In genomic region chr17:43324205-43324893, GRCh38 we compare ENCODE assay signal across 13 cellular contexts.
DNase-seq lines count a peak whose midpoint lies in the region; ATAC-seq and TF ChIP-seq lines count a peak whose summit lies in the region.
"Had no signal": no experiment of that assay in that cellular context is flagged by ENCODE, and none has a peak within 500 bp of the region (broad histone marks: within the 10 kb centered on the region; RNA-seq: fewer than 3 reads in every experiment).

No MANE protein-coding gene starts in this region.

- H3K27ac ChIP-seq in left lung, result no peak overlapping the region
- H3K27ac ChIP-seq: KMS-11 had no signal

- H3K4me1 ChIP-seq in skeletal muscle satellite cell (ENCODE audit: control insufficient read depth, insufficient read depth, low read length), result peaks cover 23% of the 10 kb centered on the region
- H3K4me1 ChIP-seq in left lung, result no peaks in the 10 kb centered on the region

- DNase-seq in NCI-H82 (lab: John Stamatoyannopoulos, UW) (peak; percentile 49), NCI-H82 treated with DMSO at 0.1 percent for 48 hours (lab: John Stamatoyannopoulos, UW; ENCODE audit: unreplicated experiment) (no peak), NCI-H460 (ENCODE audit: extremely low read depth, low read depth) (peak; percentile 53), left lung (no peak), NCI-H1092 treated with DMSO at 0.1 percent for 48 hours (lab: John Stamatoyannopoulos, UW) (no peak), NCI-H1105 treated with DMSO at 0.1 percent for 48 hours (lab: John Stamatoyannopoulos, UW) (no peak)
- DNase-seq: activated CD4-positive, alpha-beta T cell treated with anti-CD3 and anti-CD28 coated beads, Interleukin-2, amount 10 ng/mL, durations not matched to agents 24 days and 14 days; SHP77; small intestine; stimulated activated CD8-positive, alpha-beta memory T cell treated with anti-CD3 and anti-CD28 coated beads, Interleukin-4, amount 100 ng/mL, for 48 hours had no signal

- peak in 1 of 2 donors; percentile 12 for TF ChIP-seq CTCF in left lung (IDR thresholded peaks at IDR 0.05)

- H3K4me3 ChIP-seq in skeletal muscle satellite cell (ENCODE audit: low read length) (no peak overlapping the region), left lung (no peak overlapping the region)

- H3K9ac ChIP-seq in skeletal muscle satellite cell (ENCODE audit: low read depth, low read length), result no peak overlapping the region
- H3K9ac ChIP-seq: KMS-11 had no signal

- H3K9me3 ChIP-seq in skeletal muscle satellite cell (replicated peaks; ENCODE audit: low read length) (no peaks in the 10 kb centered on the region), left lung (peaks cover 0 to 4% of the 10 kb centered on the region in 2 donors)

- H3K27me3 ChIP-seq in skeletal muscle satellite cell (ENCODE audit: control insufficient read depth, insufficient read depth, low read length) (no peaks in the 10 kb centered on the region), left lung (no peaks in the 10 kb centered on the region)

- H3K36me3 ChIP-seq in skeletal muscle satellite cell (ENCODE audit: insufficient read depth, low read length) (no peaks in the 10 kb centered on the region), left lung (no peaks in the 10 kb centered on the region)

- intact Hi-C loops in left lung (cut with DNase I), result no loop called here

- ATAC-seq in esophagus mucosa (peak; percentile 33), left lung (no peak)

- peak overlapping the region; percentile 10 for H3K4me2 ChIP-seq in skeletal muscle satellite cell (ENCODE audit: low read length)
- H3K4me2 ChIP-seq: KMS-11 had no signal

Comparison
In these comparisons a context has a peak if more than half of its experiments do, and no peak if none do; other contexts are left out.
1. DNase-seq: peak in NCI-H82 (single experiment) and NCI-H460 (single experiment); none in NCI-H82 treated with DMSO at 0.1 percent for 48 hours (single experiment), left lung (0 of 2), NCI-H1092 treated with DMSO at 0.1 percent for 48 hours (single experiment) and NCI-H1105 treated with DMSO at 0.1 percent for 48 hours (single experiment).